2 cellular contexts compared by ENCODE assay signal in genomic region chr3:107683447-107683846, GRCh38.
TF ChIP-seq lines count a peak whose summit lies in the region.

No MANE protein-coding gene starts in this region.

TF ChIP-seq in HepG2, 621 proteins besides CTCF, POLR2A, EP300 and RAD21 (continued from another document):
- no peak for TF ChIP-seq UBTF (CRISPR knock-in tag; IDR thresholded peaks at IDR 0.05)
- TF ChIP-seq NFE2L2 (IDR thresholded peaks at IDR 0.05; ENCODE audit: low read length): no peak
- TF ChIP-seq KIAA2018 (CRISPR knock-in tag; IDR thresholded peaks at IDR 0.05; ENCODE audit: borderline replicate concordance): no peak
- no peak for TF ChIP-seq IKZF1 (IDR thresholded peaks at IDR 0.05)

TF ChIP-seq in K562, 482 proteins besides CTCF, POLR2A, EP300 and RAD21:
- TF ChIP-seq RNF219 (CRISPR knock-in tag; IDR thresholded peaks at IDR 0.05) (no peak), NFIC (IDR thresholded peaks at IDR 0.05) (peak; percentile 34; the same call in 1 of the 2 replicates), TFAM (CRISPR knock-in tag; conservative IDR thresholded peaks at IDR 0.05) (no peak), HMBOX1 (IDR thresholded peaks at IDR 0.05) (no peak)
TF ChIP-seq in K562: peak in this region for 1.
